In genomic region chr1:43317817-43318471, GRCh38 we compare ENCODE assay signal across 11 cellular contexts. TPM values are rescaled to one million over a fixed set of nuclear protein-coding genes. Genes with fewer than 3 reads are reported as not detected.
A peak's percentile ranks its signal among the peaks of the same experiment; 100 is the strongest.
DNase-seq lines count a peak whose midpoint lies in the region; FAIRE-seq and TF ChIP-seq lines count a peak whose summit lies in the region.
"Had no signal": no experiment of that assay in that cellular context is flagged by ENCODE, and none has a peak within 500 bp of the region (broad histone marks: within the 10 kb centered on the region; RNA-seq: fewer than 3 reads in every experiment).

No MANE protein-coding gene starts in this region.

- H3K27ac ChIP-seq in astrocyte (ENCODE audit: low read depth, low read length): no peak overlapping the region

- H3K4me1 Mint-ChIP-seq in astrocyte (ENCODE audit: low read depth, unreplicated experiment) (peaks cover 8% of the 10 kb centered on the region), neural crest cell (peaks cover 33% of the 10 kb centered on the region)

- H3K36me3 ChIP-seq in astrocyte (ENCODE audit: insufficient read depth, low read length): no peaks in the 10 kb centered on the region

- H3K4me2 ChIP-seq in astrocyte (ENCODE audit: low read length): no peak overlapping the region

- H3K27me3 ChIP-seq in astrocyte (ENCODE audit: insufficient read depth, low read length): no peaks in the 10 kb centered on the region

- TF ChIP-seq CTCF in astrocyte (IDR thresholded peaks at IDR 0.05; ENCODE audit: insufficient read depth, low read depth, low read length): no peak
- no peak for TF ChIP-seq CTCF in neural crest cell (conservative IDR thresholded peaks at IDR 0.05)

- DNase-seq in EH (ENCODE audit: low read depth) (peak; percentile 34), astrocyte (ENCODE audit: low read depth) (peak; percentile 35), neural crest cell (ENCODE audit: low read depth, low spot score) (no peak), cortex of kidney (lab: John Stamatoyannopoulos, UW) (no peak), GM03348 (ENCODE audit: low spot score) (no peak), NCI-H128 (lab: John Stamatoyannopoulos, UW; ENCODE audit: unreplicated experiment) (no peak)
- DNase-seq: CD4-positive, alpha-beta T cell; naive thymus-derived CD4-positive, alpha-beta T cell; NCI-H1436 treated with DMSO at 0.1 percent for 48 hours; stimulated activated naive CD4-positive, alpha-beta T cell had no signal

- H3K27ac Mint-ChIP-seq in astrocyte (ENCODE audit: unreplicated experiment) (no peak overlapping the region), neural crest cell (ENCODE audit: unreplicated experiment) (peak overlapping the region; percentile 67)
- H3K27ac Mint-ChIP-seq: CD4-positive, alpha-beta T cell; T-helper 1 cell treated with Interleukin-12 subunit alpha and Interleukin-12 subunit beta and Interleukin-4 antibody, amounts not matched to agents 30 μg/mL and 1 μg/mL, for 36 hours had no signal

- H2AFZ ChIP-seq in astrocyte (ENCODE audit: low read depth, low read length): no peak overlapping the region

- H3K79me2 ChIP-seq in astrocyte (ENCODE audit: insufficient read depth, low read length): no peaks in the 10 kb centered on the region

- H3K9me3 Mint-ChIP-seq in astrocyte (ENCODE audit: unreplicated experiment) (peaks cover 2% of the 10 kb centered on the region), neural crest cell (no peaks in the 10 kb centered on the region)
- H3K9me3 Mint-ChIP-seq: CD4-positive, alpha-beta T cell; naive thymus-derived CD4-positive, alpha-beta T cell; T-helper 1 cell treated with Interleukin-12 subunit alpha and Interleukin-12 subunit beta and Interleukin-4 antibody, amounts not matched to agents 30 μg/mL and 1 μg/mL, for 36 hours had no signal

- no peak overlapping the region for H3K9ac ChIP-seq in astrocyte (ENCODE audit: low read length)

- no peak overlapping the region for H3K4me3 ChIP-seq in astrocyte (ENCODE audit: insufficient read depth, low read depth, low read length)

- H3K4me3 Mint-ChIP-seq in astrocyte (ENCODE audit: unreplicated experiment) (no peak overlapping the region), neural crest cell (peak overlapping the region; percentile 31)
- H3K4me3 Mint-ChIP-seq: CD4-positive, alpha-beta T cell; naive thymus-derived CD4-positive, alpha-beta T cell; T-helper 1 cell treated with Interleukin-12 subunit alpha and Interleukin-12 subunit beta and Interleukin-4 antibody, amounts not matched to agents 30 μg/mL and 1 μg/mL, for 36 hours had no signal

- peaks cover 3% of the 10 kb centered on the region for H3K36me3 Mint-ChIP-seq in astrocyte (ENCODE audit: low read depth, unreplicated experiment)
- no peaks in the 10 kb centered on the region for H3K36me3 Mint-ChIP-seq in neural crest cell (ENCODE audit: low read depth)
- H3K36me3 Mint-ChIP-seq: naive thymus-derived CD4-positive, alpha-beta T cell had no signal

- no peaks in the 10 kb centered on the region for H3K9me3 ChIP-seq in astrocyte (ENCODE audit: insufficient read depth, low read depth, low read length)

- no peaks in the 10 kb centered on the region for H4K20me1 ChIP-seq in astrocyte (ENCODE audit: insufficient read depth, low read length)

- no peaks in the 10 kb centered on the region for H3K4me1 ChIP-seq in astrocyte (ENCODE audit: insufficient read depth, low read length)

- FAIRE-seq in astrocyte (lab: Jason Lieb, UNC): no peak

- peaks cover 14% of the 10 kb centered on the region for H3K27me3 Mint-ChIP-seq in astrocyte (ENCODE audit: low read depth, unreplicated experiment)
- H3K27me3 Mint-ChIP-seq in neural crest cell (ENCODE audit: low read depth): no peaks in the 10 kb centered on the region
- H3K27me3 Mint-ChIP-seq: CD4-positive, alpha-beta T cell; naive thymus-derived CD4-positive, alpha-beta T cell had no signal

RNA-seq across cellular contexts. Expression of gene TIE1, which starts 17.2 kb away (rescaled TPM):
- 0.87 and 0.98 TPM in 2 replicates for total RNA-seq in astrocyte
- 2.2 and 2.8 TPM in 2 replicates for total RNA-seq in neural crest cell
- total RNA-seq: CD4-positive, alpha-beta T cell had no signal

RNA-seq across cellular contexts. Expression of gene MPL, which starts 19.7 kb away (rescaled TPM):
- total RNA-seq in astrocyte: not detected in 2 replicates
- not detected in 2 replicates for total RNA-seq in neural crest cell
- total RNA-seq: CD4-positive, alpha-beta T cell had no signal

RNA-seq across cellular contexts. Expression of gene C1orf210, which starts 32.6 kb away (rescaled TPM):
- total RNA-seq in astrocyte (0.50 and 0.84 TPM in 2 replicates), neural crest cell (not detected in 2 replicates)
- total RNA-seq: CD4-positive, alpha-beta T cell; naive thymus-derived CD4-positive, alpha-beta T cell had no signal

RNA-seq across cellular contexts. Expression of gene CDC20, which starts 40.8 kb away (rescaled TPM):
- 7.0 and 14.5 TPM in 2 replicates for total RNA-seq in astrocyte
- total RNA-seq in neural crest cell: 180 and 196 TPM in 2 replicates

RNA-seq across cellular contexts. Expression of gene TMEM125, which starts 48.2 kb away (rescaled TPM):
- total RNA-seq in astrocyte: 0.36 and 0.64 TPM in 2 replicates
- total RNA-seq in neural crest cell: 0.14 TPM in 1 of 2 replicates, not detected in the other
- total RNA-seq: CD4-positive, alpha-beta T cell had no signal

Comparison
In these comparisons a context has a peak if more than half of its experiments do, and no peak if none do; other contexts are left out.
1. DNase-seq: peak in EH (single experiment) and astrocyte (single experiment); none in neural crest cell (single experiment), cortex of kidney (single experiment), GM03348 (single experiment) and NCI-H128 (single experiment).